In genomic region chr1:35350872-35351271, GRCh38 we compare ENCODE assay signal across 22 cellular contexts.
"Had no signal": no experiment of that assay in that cellular context is flagged by ENCODE, and none has a peak within 500 bp of the region (broad histone marks: within the 10 kb centered on the region; RNA-seq: fewer than 3 reads in every experiment).

No MANE protein-coding gene starts in this region.

- H3K4me3 Mint-ChIP-seq: activated CD4-positive, alpha-beta memory T cell treated with anti-CD3 and anti-CD28 coated beads for 36 hours; activated CD4-positive, alpha-beta T cell treated with anti-CD3 and anti-CD28 coated beads, Interleukin-2, amount 10 ng/mL, durations not matched to agents 7 days and 5 days; activated naive CD4-positive, alpha-beta T cell treated with anti-CD3 and anti-CD28 coated beads for 36 hours; activated naive CD8-positive, alpha-beta T cell; activated T-helper 17 cell treated with anti-CD3 and anti-CD28 coated beads, Interleukin-2, amount 50 U/mL, for 72 hours; IgD-negative memory B cell; T-helper 17 cell had no signal

- DNase-seq: activated CD4-positive, alpha-beta memory T cell treated with anti-CD3 and anti-CD28 coated beads for 36 hours; activated CD4-positive, alpha-beta T cell treated with anti-CD3 and anti-CD28 coated beads, Interleukin-2, amount 10 ng/mL, durations not matched to agents 7 days and 5 days; activated CD4-positive, CD25-positive, alpha-beta regulatory T cell; activated CD8-positive, alpha-beta memory T cell treated with anti-CD3 and anti-CD28 coated beads for 24 hours; activated gamma-delta T cell; activated naive CD4-positive, alpha-beta T cell treated with anti-CD3 and anti-CD28 coated beads for 36 hours; activated T-cell treated with anti-CD3 and anti-CD28 coated beads for 4 hours; activated T-cell treated with anti-CD3 and anti-CD28 coated beads, Interleukin-2, amount 50 U/mL, for 48 hours; KG1; NCI-H1092 treated with DMSO at 0.1 percent for 48 hours; NCI-H1417 treated with DMSO at 0.1 percent for 48 hours; NCI-H1694; NCI-H2029 treated with DMSO at 0.1 percent for 48 hours; NCI-H510A treated with DMSO at 0.1 percent for 48 hours; NCI-H69; PC-3; SIG-M5; T-helper 17 cell; T-helper 9 cell had no signal

- H3K9me3 Mint-ChIP-seq: activated CD4-positive, alpha-beta memory T cell treated with anti-CD3 and anti-CD28 coated beads for 36 hours; activated CD4-positive, alpha-beta T cell treated with anti-CD3 and anti-CD28 coated beads, Interleukin-2, amount 10 ng/mL, durations not matched to agents 7 days and 5 days; activated naive CD4-positive, alpha-beta T cell treated with anti-CD3 and anti-CD28 coated beads for 36 hours; activated T-helper 17 cell treated with anti-CD3 and anti-CD28 coated beads, Interleukin-2, amount 50 U/mL, for 72 hours; IgD-negative memory B cell had no signal

- ATAC-seq: activated T-helper 17 cell treated with anti-CD3 and anti-CD28 coated beads, Interleukin-2, amount 50 U/mL, for 72 hours; PC-3; T-helper 17 cell had no signal

- H3K27me3 Mint-ChIP-seq: activated CD4-positive, alpha-beta memory T cell treated with anti-CD3 and anti-CD28 coated beads for 36 hours; activated CD4-positive, alpha-beta T cell treated with anti-CD3 and anti-CD28 coated beads, Interleukin-2, amount 10 ng/mL, durations not matched to agents 7 days and 5 days; activated naive CD8-positive, alpha-beta T cell; activated T-helper 17 cell treated with anti-CD3 and anti-CD28 coated beads, Interleukin-2, amount 50 U/mL, for 72 hours; IgD-negative memory B cell; T-helper 17 cell had no signal

- H3K27ac Mint-ChIP-seq: activated CD4-positive, alpha-beta memory T cell treated with anti-CD3 and anti-CD28 coated beads for 36 hours; activated CD4-positive, alpha-beta T cell treated with anti-CD3 and anti-CD28 coated beads, Interleukin-2, amount 10 ng/mL, durations not matched to agents 7 days and 5 days; activated naive CD4-positive, alpha-beta T cell treated with anti-CD3 and anti-CD28 coated beads for 36 hours; activated naive CD8-positive, alpha-beta T cell; activated T-helper 17 cell treated with anti-CD3 and anti-CD28 coated beads, Interleukin-2, amount 50 U/mL, for 72 hours; IgD-negative memory B cell; T-helper 17 cell had no signal
